16 cellular contexts compared by ENCODE assay signal in genomic region chr9:14690986-14691730, GRCh38. TPM values are rescaled to one million over a fixed set of nuclear protein-coding genes. Genes with fewer than 3 reads are reported as not detected.
A peak's percentile ranks its signal among the peaks of the same experiment; 100 is the strongest.
DNase-seq lines count a peak whose midpoint lies in the region; ATAC-seq, FAIRE-seq and TF ChIP-seq lines count a peak whose summit lies in the region.
"Had no signal": no experiment of that assay in that cellular context is flagged by ENCODE, and none has a peak within 500 bp of the region (broad histone marks: within the 10 kb centered on the region; RNA-seq: fewer than 3 reads in every experiment).

No MANE protein-coding gene starts in this region.

- intact Hi-C loops in natural killer cell (cut with micrococcal nuclease), result loop anchor here (10.0 kb wide), 2 partner anchors 56 to 64 kb away; no protein-coding TSS in a partner anchor
- intact Hi-C loops in head of caudate nucleus (cut with DNase I), result no loop called here
- intact Hi-C loops in Caco-2 (cut with micrococcal nuclease; ENCODE audit: unreplicated experiment), result loop anchor here (10.0 kb wide), 1 partner anchor 74 kb away; no protein-coding TSS in a partner anchor

- H3K9ac ChIP-seq in BLaER1 treated with 17β-estradiol and CSF1 and Interleukin-3, amounts not matched to agents 10 nM and 100 nM, result no peak overlapping the region

- DNase-seq in H54 (ENCODE audit: insufficient read length, low spot score) (no peak), natural killer cell (no peak), head of caudate nucleus (no peak), D341Med (ENCODE audit: low spot score) (no peak), Caco-2 (no peak)
- DNase-seq: activated T-cell treated with anti-CD3 and anti-CD28 coated beads, Interleukin-2, amount 50 U/mL, for 1 hour; brain microvascular endothelial cell; COR-L47; H9; NCI-H187; OCI-M1 had no signal

- CTCF ChIA-PET in Caco-2 (lab: Charles Lee), result no interaction called here

- peak overlapping the region; percentile 29 for H3K27ac Mint-ChIP-seq in activated T-helper 17 cell treated with anti-CD3 and anti-CD28 coated beads, Interleukin-2, amount 50 U/mL, for 72 hours
- H3K27ac Mint-ChIP-seq in natural killer cell (peak overlapping the region; percentile 43 to 69), Caco-2 (ENCODE audit: unreplicated experiment) (no peak overlapping the region)
- H3K27ac Mint-ChIP-seq: H9 had no signal

- peaks cover 7 to 24% (median 19%) of the 10 kb centered on the region in 10 experiments; a peak in 19 of 20 replicates for H3K4me1 ChIP-seq in BLaER1 treated with 17β-estradiol and CSF1 and Interleukin-3, amounts not matched to agents 10 nM and 100 nM
- H3K4me1 ChIP-seq in Caco-2, result no peaks in the 10 kb centered on the region

- peak; percentile 28 for ATAC-seq in activated T-helper 17 cell treated with anti-CD3 and anti-CD28 coated beads, Interleukin-2, amount 50 U/mL, for 72 hours (replicated peaks)
- ATAC-seq in natural killer cell (no peak), GM21423 (IDR thresholded peaks at IDR 0.05; ENCODE audit: unreplicated experiment) (no peak)

- peak overlapping the region in 8 of 11 experiments; percentile 5 to 98 (median 81); a peak in 11 of 22 replicates for H3K4me2 ChIP-seq in BLaER1 treated with 17β-estradiol and CSF1 and Interleukin-3, amounts not matched to agents 10 nM and 100 nM

- no TSS peak for BruUV-seq in Caco-2 (replicated peaks; lab: Mats Ljungman, UMichigan)

- peaks cover 23 to 41% (median 34%) of the 10 kb centered on the region in 11 experiments; a peak in 21 of 22 replicates for H3K36me3 ChIP-seq in BLaER1 treated with 17β-estradiol and CSF1 and Interleukin-3, amounts not matched to agents 10 nM and 100 nM
- no peaks in the 10 kb centered on the region for H3K36me3 ChIP-seq in Caco-2 (ENCODE audit: control insufficient read depth, insufficient read depth, low read length)

- peaks cover 43% of the 10 kb centered on the region for H3K36me3 Mint-ChIP-seq in activated T-helper 17 cell treated with anti-CD3 and anti-CD28 coated beads, Interleukin-2, amount 50 U/mL, for 72 hours (ENCODE audit: low read depth)
- H3K36me3 Mint-ChIP-seq in natural killer cell (no peaks in the 10 kb centered on the region), Caco-2 (ENCODE audit: insufficient read depth, unreplicated experiment) (peaks cover 12% of the 10 kb centered on the region)

- peaks cover 0 to 7% (median 0%) of the 10 kb centered on the region in 11 experiments; a peak in 3 of 22 replicates for H4K20me1 ChIP-seq in BLaER1 treated with 17β-estradiol and CSF1 and Interleukin-3, amounts not matched to agents 10 nM and 100 nM

- no peak overlapping the region for H3K27ac ChIP-seq in BLaER1 treated with 17β-estradiol and CSF1 and Interleukin-3, amounts not matched to agents 10 nM and 100 nM
- H3K27ac ChIP-seq: brain microvascular endothelial cell had no signal

- peak overlapping the region; percentile 95 for H3K4me3 Mint-ChIP-seq in activated T-helper 17 cell treated with anti-CD3 and anti-CD28 coated beads, Interleukin-2, amount 50 U/mL, for 72 hours
- H3K4me3 Mint-ChIP-seq in natural killer cell, result peak overlapping the region; percentile 4
- no peak overlapping the region for H3K4me3 Mint-ChIP-seq in Caco-2 (ENCODE audit: unreplicated experiment)

- POLR2A ChIA-PET in Caco-2 (lab: Charles Lee), result no interaction called here

- H3K27me3 Mint-ChIP-seq in activated T-helper 17 cell treated with anti-CD3 and anti-CD28 coated beads, Interleukin-2, amount 50 U/mL, for 72 hours, result no peaks in the 10 kb centered on the region
- H3K27me3 Mint-ChIP-seq in natural killer cell (ENCODE audit: low read depth in 2 of 2) (no peaks in the 10 kb centered on the region), Caco-2 (ENCODE audit: insufficient read depth, unreplicated experiment) (no peaks in the 10 kb centered on the region)

- peaks cover 0 to 9% (median 0%) of the 10 kb centered on the region in 11 experiments; a peak in 3 of 22 replicates for H3K27me3 ChIP-seq in BLaER1 treated with 17β-estradiol and CSF1 and Interleukin-3, amounts not matched to agents 10 nM and 100 nM
- no peaks in the 10 kb centered on the region for H3K27me3 ChIP-seq in Caco-2 (replicated peaks; ENCODE audit: control insufficient read depth, insufficient read depth, low read length)
- H3K27me3 ChIP-seq: brain microvascular endothelial cell had no signal

- peaks cover 0 to 5% (median 0%) of the 10 kb centered on the region in 11 experiments; a peak in 5 of 22 replicates for H3K9me3 ChIP-seq in BLaER1 treated with 17β-estradiol and CSF1 and Interleukin-3, amounts not matched to agents 10 nM and 100 nM (replicated peaks in 1 of 11)
- H3K9me3 ChIP-seq in Caco-2, result no peaks in the 10 kb centered on the region

- peak; percentile 72 for FAIRE-seq in H54 (lab: Jason Lieb, UNC)
- FAIRE-seq: endometrium had no signal

- H3K9me3 Mint-ChIP-seq in activated T-helper 17 cell treated with anti-CD3 and anti-CD28 coated beads, Interleukin-2, amount 50 U/mL, for 72 hours, result no peaks in the 10 kb centered on the region
- H3K9me3 Mint-ChIP-seq in natural killer cell, result no peaks in the 10 kb centered on the region
- no peaks in the 10 kb centered on the region for H3K9me3 Mint-ChIP-seq in Caco-2 (ENCODE audit: unreplicated experiment)
- H3K9me3 Mint-ChIP-seq: H9 had no signal

- TF ChIP-seq CTCF in natural killer cell (IDR thresholded peaks at IDR 0.05) (no peak), Caco-2 (IDR thresholded peaks at IDR 0.05; ENCODE audit: insufficient read depth in 1 of 2, low read depth in 1 of 2, low read length in 1 of 2, severe bottlenecking in 1 of 2, unreplicated experiment in 1 of 2) (no peak)

- no peak overlapping the region for H3K4me3 ChIP-seq in BLaER1 treated with 17β-estradiol and CSF1 and Interleukin-3, amounts not matched to agents 10 nM and 100 nM
- no peak overlapping the region for H3K4me3 ChIP-seq in Caco-2 (ENCODE audit: low read depth, low read length)

- peaks cover 12% of the 10 kb centered on the region for H3K4me1 Mint-ChIP-seq in activated T-helper 17 cell treated with anti-CD3 and anti-CD28 coated beads, Interleukin-2, amount 50 U/mL, for 72 hours
- peaks cover 46 to 56% of the 10 kb centered on the region in 2 donors for H3K4me1 Mint-ChIP-seq in natural killer cell
- no peaks in the 10 kb centered on the region for H3K4me1 Mint-ChIP-seq in Caco-2 (ENCODE audit: low read depth, unreplicated experiment)

- TF ChIP-seq POLR2A in H54 (IDR thresholded peaks at IDR 0.05; ENCODE audit: low read depth, low read length), result no peak

RNA-seq across cellular contexts. Expression of gene ZDHHC21, which starts 2.1 kb away (rescaled TPM):
- total RNA-seq in activated T-helper 17 cell treated with anti-CD3 and anti-CD28 coated beads, Interleukin-2, amount 50 U/mL, for 72 hours, result 10 to 100 TPM in 1 of 2 donors, 1 to 10 TPM in 1; 6.6 to 11.2 TPM
- 10 to 100 TPM in 2 of 3 donors, 1 to 10 TPM in 1; 9.2 to 17.8 (median 12.9) TPM for total RNA-seq in natural killer cell
- 5.8 and 6.8 TPM in 2 replicates for total RNA-seq in Caco-2 (2022)

RNA-seq across cellular contexts. Expression of gene CER1, which starts 31.4 kb away (rescaled TPM):
- total RNA-seq in activated T-helper 17 cell treated with anti-CD3 and anti-CD28 coated beads, Interleukin-2, amount 50 U/mL, for 72 hours, result not detected
- total RNA-seq in natural killer cell (not detected), Caco-2 (2022) (not detected in 2 replicates)
- total RNA-seq: mucosa of gallbladder had no signal
